Comparison of ENCODE assay signal across 8 cellular contexts in genomic region chr17:75832164-75832651, GRCh38. TPM values are rescaled to one million over a fixed set of nuclear protein-coding genes. Genes with fewer than 3 reads are reported as not detected.
A peak's percentile ranks its signal among the peaks of the same experiment; 100 is the strongest.
DNase-seq lines count a peak whose midpoint lies in the region; ATAC-seq and TF ChIP-seq lines count a peak whose summit lies in the region.

No MANE protein-coding gene starts in this region.

- no peaks in the 10 kb centered on the region for H3K9me3 Mint-ChIP-seq in activated naive CD4-positive, alpha-beta T cell treated with anti-CD3 and anti-CD28 coated beads for 36 hours

- intact Hi-C loops in activated naive CD4-positive, alpha-beta T cell treated with anti-CD3 and anti-CD28 coated beads for 36 hours (cut with micrococcal nuclease): loop anchor here (2.0 to 5.0 kb wide), 2 partner anchors 47 to 145 kb away; partner anchors contain the start of genes ACOX1, TEN1 and UNK

- H3K4me3 Mint-ChIP-seq in activated naive CD4-positive, alpha-beta T cell treated with anti-CD3 and anti-CD28 coated beads for 36 hours: peak overlapping the region; percentile 15

- DNase-seq in activated naive CD4-positive, alpha-beta T cell treated with anti-CD3 and anti-CD28 coated beads for 36 hours: peak; percentile 52
- DNase-seq in activated naive CD4-positive, alpha-beta T cell (lab: John Stamatoyannopoulos, UW): no peak
- peak; percentile 81 for DNase-seq in activated effector memory CD4-positive, alpha-beta T cell treated with anti-CD3 and anti-CD28 coated beads, Interleukin-2, amount 50 U/mL, for 16 hours
- DNase-seq in tibial nerve (ENCODE audit: low spot score in 2 of 2): peak; percentile 23 to 41
- DNase-seq in GM19238 (ENCODE audit: insufficient read length, low spot score): no peak

- H3K36me3 Mint-ChIP-seq in activated naive CD4-positive, alpha-beta T cell treated with anti-CD3 and anti-CD28 coated beads for 36 hours (ENCODE audit: low read depth): peaks cover 16% of the 10 kb centered on the region

- TF ChIP-seq POLR2A in tibial nerve (IDR thresholded peaks at IDR 0.05): no peak

- TF ChIP-seq EP300 in tibial nerve (IDR thresholded peaks at IDR 0.05): peak in 1 of 2 donors; percentile 47

- H3K9me3 ChIP-seq in iPS-20b (ENCODE audit: insufficient read depth, low read depth, low read length) (no peaks in the 10 kb centered on the region), tibial nerve (no peaks in the 10 kb centered on the region)

- H3K27ac ChIP-seq in iPS-20b (ENCODE audit: low read length) (peak overlapping the region; percentile 70), tibial nerve (peak overlapping the region in 3 of 4 donors; percentile 38 to 78 (median 63))

- H3K4me1 ChIP-seq in iPS-20b (ENCODE audit: insufficient read depth, low read length) (peaks cover 28% of the 10 kb centered on the region; the same call in 1 of the 2 replicates), tibial nerve (peaks cover 0 to 30% (median 17%) of the 10 kb centered on the region in 4 donors)

- peaks cover 38% of the 10 kb centered on the region for H3K4me1 Mint-ChIP-seq in activated naive CD4-positive, alpha-beta T cell treated with anti-CD3 and anti-CD28 coated beads for 36 hours (ENCODE audit: low read depth)

- H3K36me3 ChIP-seq in iPS-20b (ENCODE audit: insufficient read depth, low read depth, low read length): no peaks in the 10 kb centered on the region
- H3K36me3 ChIP-seq in tibial nerve: peaks cover 0 to 78% (median 9%) of the 10 kb centered on the region in 3 donors

- no peak for TF ChIP-seq CTCF in tibial nerve (IDR thresholded peaks at IDR 0.05)

- CTCF ChIA-PET in activated naive CD4-positive, alpha-beta T cell treated with anti-CD3 and anti-CD28 coated beads for 36 hours (lab: Charles Lee): interaction anchor here (0.7 to 1.9 kb wide), 5 partner anchors 24 to 68 kb away, joined by 3 to 5 read pairs (median 4); partner anchors contain the start of gene GALK1

- H3K9ac ChIP-seq in iPS-20b (ENCODE audit: low read depth, low read length): peak overlapping the region; percentile 66; the same call in 1 of the 2 replicates

- H3K27me3 Mint-ChIP-seq in activated naive CD4-positive, alpha-beta T cell treated with anti-CD3 and anti-CD28 coated beads for 36 hours (ENCODE audit: low read depth): no peaks in the 10 kb centered on the region

- H3K27me3 ChIP-seq in iPS-20b (ENCODE audit: insufficient read depth, low read length) (no peaks in the 10 kb centered on the region), tibial nerve (no peaks in the 10 kb centered on the region)

- peak overlapping the region; percentile 90 for H3K27ac Mint-ChIP-seq in activated naive CD4-positive, alpha-beta T cell treated with anti-CD3 and anti-CD28 coated beads for 36 hours

- ATAC-seq in GM18511 (IDR thresholded peaks at IDR 0.05; ENCODE audit: unreplicated experiment) (no peak), HG02884 (IDR thresholded peaks at IDR 0.05; ENCODE audit: unreplicated experiment) (no peak)

- WGBS in tibial nerve, 2 donors: 68 to 73% methylated on average over 10 of the region's 10 CpGs

- H3K4me3 ChIP-seq in iPS-20b (ENCODE audit: low read length): peak overlapping the region; percentile 60; the same call in 1 of the 2 replicates
- no peak overlapping the region for H3K4me3 ChIP-seq in tibial nerve

RNA-seq across cellular contexts. Expression of gene UNC13D, which starts 12.0 kb away (rescaled TPM):
- total RNA-seq in activated naive CD4-positive, alpha-beta T cell treated with anti-CD3 and anti-CD28 coated beads for 36 hours: 10 to 100 TPM; 98.5 to 99.1 TPM
- total RNA-seq in tibial nerve: 10 to 100 TPM; 10.5 to 53.1 (median 22.6) TPM

RNA-seq across cellular contexts. Expression of gene WBP2, which starts 22.9 kb away (rescaled TPM):
- 10 to 100 TPM; 65.0 to 68.7 TPM for total RNA-seq in activated naive CD4-positive, alpha-beta T cell treated with anti-CD3 and anti-CD28 coated beads for 36 hours
- total RNA-seq in tibial nerve: 10 to 100 TPM; 63.5 to 79.7 (median 71.0) TPM

RNA-seq across cellular contexts. Expression of gene TRIM47, which starts 46.2 kb away (rescaled TPM):
- total RNA-seq in activated naive CD4-positive, alpha-beta T cell treated with anti-CD3 and anti-CD28 coated beads for 36 hours: 1 to 10 TPM; 8.1 to 9.6 TPM
- 10 to 100 TPM; 47.4 to 79.0 (median 57.0) TPM for total RNA-seq in tibial nerve

RNA-seq across cellular contexts. Expression of gene UNK, which starts 47.6 kb away (rescaled TPM):
- total RNA-seq in activated naive CD4-positive, alpha-beta T cell treated with anti-CD3 and anti-CD28 coated beads for 36 hours: 10 to 100 TPM; 19.1 to 21.4 TPM
- total RNA-seq in tibial nerve: 10 to 100 TPM; 30.2 to 53.4 (median 36.2) TPM

Comparison
In these comparisons a context has a peak if more than half of its experiments do, and no peak if none do; other contexts are left out.
1. DNase-seq: peak in activated naive CD4-positive, alpha-beta T cell treated with anti-CD3 and anti-CD28 coated beads for 36 hours (single experiment), activated effector memory CD4-positive, alpha-beta T cell treated with anti-CD3 and anti-CD28 coated beads, Interleukin-2, amount 50 U/mL, for 16 hours (single experiment) and tibial nerve (2 of 2); none in activated naive CD4-positive, alpha-beta T cell (0 of 4) and GM19238 (single experiment).
2. RNA of gene TRIM47, which starts 46.2 kb away (total RNA-seq): 47.4 to 79.0 TPM in tibial nerve; 8.1 to 9.6 TPM in activated naive CD4-positive, alpha-beta T cell treated with anti-CD3 and anti-CD28 coated beads for 36 hours; every median in the first group is over 4 times any median in the second.